1 cellular context compared by ENCODE assay signal in the genomic region with DNA sequence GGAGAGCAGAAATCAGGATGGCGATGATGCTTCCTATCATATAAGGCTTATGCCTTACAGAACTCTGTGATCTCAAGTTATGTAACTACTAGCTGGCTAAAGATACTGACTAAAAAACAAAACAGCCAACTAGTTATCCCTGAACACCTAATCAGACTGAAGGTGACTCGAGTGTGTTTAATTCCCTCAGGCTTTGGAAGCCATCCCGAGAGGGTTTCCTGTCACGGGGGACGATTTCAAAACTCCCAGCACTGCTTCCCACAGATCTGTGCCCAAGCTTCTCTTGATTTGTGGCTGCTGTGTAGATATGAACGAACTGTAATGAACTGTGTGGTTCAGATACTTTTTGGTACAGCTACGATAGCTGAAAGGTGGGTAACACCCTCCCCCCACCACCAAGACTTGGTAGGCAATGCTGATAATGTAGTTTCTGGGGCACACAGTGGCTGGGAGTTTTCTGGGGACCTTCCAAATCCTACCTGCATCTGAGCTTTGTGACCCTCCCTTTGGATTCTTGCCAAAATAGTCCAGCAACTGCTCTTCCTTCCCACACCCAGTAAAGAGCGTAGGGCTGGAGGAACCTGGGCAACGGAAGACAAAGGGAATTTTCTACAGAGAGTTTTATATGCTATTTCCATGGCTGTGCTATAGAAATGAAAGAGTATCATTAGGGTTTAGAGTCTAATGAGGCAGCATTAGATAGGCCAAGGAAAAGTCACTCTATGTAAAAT.
TF ChIP-seq lines count a peak whose summit lies in the region.

No MANE protein-coding gene starts in this region.

TF ChIP-seq in liver, 16 proteins besides CTCF, POLR2A, EP300 and RAD21 (continued from another document):
- TF ChIP-seq, protein P1, sequence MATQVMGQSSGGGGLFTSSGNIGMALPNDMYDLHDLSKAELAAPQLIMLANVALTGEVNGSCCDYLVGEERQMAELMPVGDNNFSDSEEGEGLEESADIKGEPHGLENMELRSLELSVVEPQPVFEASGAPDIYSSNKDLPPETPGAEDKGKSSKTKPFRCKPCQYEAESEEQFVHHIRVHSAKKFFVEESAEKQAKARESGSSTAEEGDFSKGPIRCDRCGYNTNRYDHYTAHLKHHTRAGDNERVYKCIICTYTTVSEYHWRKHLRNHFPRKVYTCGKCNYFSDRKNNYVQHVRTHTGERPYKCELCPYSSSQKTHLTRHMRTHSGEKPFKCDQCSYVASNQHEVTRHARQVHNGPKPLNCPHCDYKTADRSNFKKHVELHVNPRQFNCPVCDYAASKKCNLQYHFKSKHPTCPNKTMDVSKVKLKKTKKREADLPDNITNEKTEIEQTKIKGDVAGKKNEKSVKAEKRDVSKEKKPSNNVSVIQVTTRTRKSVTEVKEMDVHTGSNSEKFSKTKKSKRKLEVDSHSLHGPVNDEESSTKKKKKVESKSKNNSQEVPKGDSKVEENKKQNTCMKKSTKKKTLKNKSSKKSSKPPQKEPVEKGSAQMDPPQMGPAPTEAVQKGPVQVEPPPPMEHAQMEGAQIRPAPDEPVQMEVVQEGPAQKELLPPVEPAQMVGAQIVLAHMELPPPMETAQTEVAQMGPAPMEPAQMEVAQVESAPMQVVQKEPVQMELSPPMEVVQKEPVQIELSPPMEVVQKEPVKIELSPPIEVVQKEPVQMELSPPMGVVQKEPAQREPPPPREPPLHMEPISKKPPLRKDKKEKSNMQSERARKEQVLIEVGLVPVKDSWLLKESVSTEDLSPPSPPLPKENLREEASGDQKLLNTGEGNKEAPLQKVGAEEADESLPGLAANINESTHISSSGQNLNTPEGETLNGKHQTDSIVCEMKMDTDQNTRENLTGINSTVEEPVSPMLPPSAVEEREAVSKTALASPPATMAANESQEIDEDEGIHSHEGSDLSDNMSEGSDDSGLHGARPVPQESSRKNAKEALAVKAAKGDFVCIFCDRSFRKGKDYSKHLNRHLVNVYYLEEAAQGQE (IDR thresholded peaks at IDR 0.05): no peak
- peak; percentile 53 to 59 for TF ChIP-seq HNF4A (conservative IDR thresholded peaks at IDR 0.05)
- no peak for TF ChIP-seq HNF4G (IDR thresholded peaks at IDR 0.05)
- TF ChIP-seq, protein P2, sequence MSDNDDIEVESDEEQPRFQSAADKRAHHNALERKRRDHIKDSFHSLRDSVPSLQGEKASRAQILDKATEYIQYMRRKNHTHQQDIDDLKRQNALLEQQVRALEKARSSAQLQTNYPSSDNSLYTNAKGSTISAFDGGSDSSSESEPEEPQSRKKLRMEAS (IDR thresholded peaks at IDR 0.05): peak; percentile 56
- peak in 1 of 2 donors; percentile 42 for TF ChIP-seq JUND (IDR thresholded peaks at IDR 0.05)
- TF ChIP-seq FOXA2 (IDR thresholded peaks at IDR 0.05): peak; percentile 30
- peak; percentile 52 for TF ChIP-seq YY1 (IDR thresholded peaks at IDR 0.05)
- TF ChIP-seq, protein P3, sequence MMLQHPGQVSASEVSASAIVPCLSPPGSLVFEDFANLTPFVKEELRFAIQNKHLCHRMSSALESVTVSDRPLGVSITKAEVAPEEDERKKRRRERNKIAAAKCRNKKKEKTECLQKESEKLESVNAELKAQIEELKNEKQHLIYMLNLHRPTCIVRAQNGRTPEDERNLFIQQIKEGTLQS (IDR thresholded peaks at IDR 0.05): no peak
- TF ChIP-seq RXRA (IDR thresholded peaks at IDR 0.05): peak; percentile 82
- TF ChIP-seq NR2F2 (IDR thresholded peaks at IDR 0.05): peak; percentile 28
- TF ChIP-seq FOXA1 (IDR thresholded peaks at IDR 0.05): no peak
- TF ChIP-seq TAF1 (conservative IDR thresholded peaks at IDR 0.05): no peak
- no peak for TF ChIP-seq EGR1 (IDR thresholded peaks at IDR 0.05; ENCODE audit: low read depth in 2 of 2)
- TF ChIP-seq GABPA (IDR thresholded peaks at IDR 0.05 in 1 of 2, conservative IDR thresholded peaks at IDR 0.05 in 1 of 2): no peak
- TF ChIP-seq SP1 (IDR thresholded peaks at IDR 0.05): peak; percentile 65
TF ChIP-seq in liver: peak in this region for 9.
